Comparison of ENCODE assay signal across 12 cellular contexts in genomic region chr1:89603651-89604413, GRCh38. TPM values are rescaled to one million over a fixed set of nuclear protein-coding genes. Genes with fewer than 3 reads are reported as not detected.
A peak's percentile ranks its signal among the peaks of the same experiment; 100 is the strongest.
DNase-seq lines count a peak whose midpoint lies in the region; ATAC-seq and TF ChIP-seq lines count a peak whose summit lies in the region.
"Had no signal": no experiment of that assay in that cellular context is flagged by ENCODE, and none has a peak within 500 bp of the region (broad histone marks: within the 10 kb centered on the region; RNA-seq: fewer than 3 reads in every experiment).

No MANE protein-coding gene starts in this region.

- H3K9me3 ChIP-seq in neural progenitor cell (ENCODE audit: low read depth), result no peaks in the 10 kb centered on the region
- H3K9me3 ChIP-seq: adrenal gland, gastrocnemius medialis, SJCRH30 had no signal

- no peak overlapping the region for H3K27ac ChIP-seq in neural progenitor cell
- H3K27ac ChIP-seq: gastrocnemius medialis, SJCRH30 had no signal

- in situ Hi-C loops in GM13976 (cut with MboI; ENCODE audit: low sequenced_read_pairs, unreplicated experiment), result loop anchor here (10.0 kb wide), 1 partner anchor 129 kb away; no protein-coding TSS in a partner anchor

- H3K36me3 ChIP-seq in neural progenitor cell, result no peaks in the 10 kb centered on the region
- H3K36me3 ChIP-seq: adrenal gland, gastrocnemius medialis, SJCRH30 had no signal

- no peaks in the 10 kb centered on the region for H4K20me1 ChIP-seq in neural progenitor cell (ENCODE audit: low read depth)

- H3K27me3 ChIP-seq in neural progenitor cell, result no peaks in the 10 kb centered on the region
- H3K27me3 ChIP-seq: adrenal gland, gastrocnemius medialis, SJCRH30 had no signal

- no peaks in the 10 kb centered on the region for H3K27me3 Mint-ChIP-seq in activated T-cell treated with anti-CD3 and anti-CD28 coated beads, Interleukin-2, amount 50 U/mL, for 72 hours (ENCODE audit: low read depth)
- no peaks in the 10 kb centered on the region for H3K27me3 Mint-ChIP-seq in stimulated activated naive CD8-positive, alpha-beta T cell treated with anti-CD3 and anti-CD28 coated beads, Interleukin-15, amount 100 ng/mL, for 72 hours
- peaks cover 2% of the 10 kb centered on the region for H3K27me3 Mint-ChIP-seq in neural progenitor cell (ENCODE audit: insufficient read depth, low read depth)

- H3F3A ChIP-seq in neural progenitor cell (ENCODE audit: low read depth), result no peaks in the 10 kb centered on the region

- H3K79me2 ChIP-seq in neural progenitor cell (ENCODE audit: low read depth), result no peaks in the 10 kb centered on the region

- DNase-seq in activated naive CD4-positive, alpha-beta T cell treated with Interleukin-2 at 50 U/mL for 16 hours, result peak; percentile 63
- no peak for DNase-seq in activated naive CD4-positive, alpha-beta T cell (lab: John Stamatoyannopoulos, UW)
- DNase-seq in activated T-cell treated with anti-CD3 and anti-CD28 coated beads, Interleukin-2, amount 50 U/mL, for 72 hours, result peak; percentile 47 to 51
- peak; percentile 11 for DNase-seq in glomerular visceral epithelial cell (ENCODE audit: extremely low spot score)
- no peak for DNase-seq in stimulated activated naive CD8-positive, alpha-beta T cell treated with anti-CD3 and anti-CD28 coated beads, Interleukin-15, amount 100 ng/mL, for 72 hours
- no peak for DNase-seq in GM13976 (ENCODE audit: low spot score)
- DNase-seq in neural progenitor cell (ENCODE audit: low spot score), result no peak
- DNase-seq in NK-92 (lab: John Stamatoyannopoulos, UW; ENCODE audit: unreplicated experiment), result no peak
- DNase-seq: adrenal gland, gastrocnemius medialis, NCI-H1105 treated with DMSO at 0.1 percent for 48 hours, SJCRH30 had no signal

- no peak overlapping the region for H3K4me3 ChIP-seq in neural progenitor cell
- H3K4me3 ChIP-seq: adrenal gland, gastrocnemius medialis, SJCRH30 had no signal

- H3K27ac Mint-ChIP-seq in activated T-cell treated with anti-CD3 and anti-CD28 coated beads, Interleukin-2, amount 50 U/mL, for 72 hours, result peak overlapping the region; percentile 99
- H3K27ac Mint-ChIP-seq in stimulated activated naive CD8-positive, alpha-beta T cell treated with anti-CD3 and anti-CD28 coated beads, Interleukin-15, amount 100 ng/mL, for 72 hours, result peak overlapping the region; percentile 77 to 95
- H3K27ac Mint-ChIP-seq in neural progenitor cell, result no peak overlapping the region

- H3K4me1 Mint-ChIP-seq in activated T-cell treated with anti-CD3 and anti-CD28 coated beads, Interleukin-2, amount 50 U/mL, for 72 hours (ENCODE audit: low read depth), result peaks cover 100% of the 10 kb centered on the region
- peaks cover 98% of the 10 kb centered on the region for H3K4me1 Mint-ChIP-seq in stimulated activated naive CD8-positive, alpha-beta T cell treated with anti-CD3 and anti-CD28 coated beads, Interleukin-15, amount 100 ng/mL, for 72 hours
- peaks cover 13% of the 10 kb centered on the region for H3K4me1 Mint-ChIP-seq in neural progenitor cell

- no peaks in the 10 kb centered on the region for H3K36me3 Mint-ChIP-seq in activated T-cell treated with anti-CD3 and anti-CD28 coated beads, Interleukin-2, amount 50 U/mL, for 72 hours (ENCODE audit: insufficient read depth in 2 of 2)
- H3K36me3 Mint-ChIP-seq in neural progenitor cell, result no peaks in the 10 kb centered on the region

- H3K4me2 ChIP-seq in neural progenitor cell, result no peak overlapping the region

- no peak overlapping the region for H3K9ac ChIP-seq in neural progenitor cell

- ATAC-seq in activated T-cell treated with anti-CD3 and anti-CD28 coated beads, Interleukin-2, amount 50 U/mL, for 72 hours (replicated peaks in 1 of 2), result peak; percentile 59 to 62
- peak; percentile 31 for ATAC-seq in stimulated activated naive CD8-positive, alpha-beta T cell treated with anti-CD3 and anti-CD28 coated beads, Interleukin-15, amount 100 ng/mL, for 72 hours

- H2AFZ ChIP-seq in neural progenitor cell (replicated peaks), result no peak overlapping the region

- peaks cover 9% of the 10 kb centered on the region for H3K4me1 ChIP-seq in neural progenitor cell

- no peak for TF ChIP-seq CTCF in GM13976 (IDR thresholded peaks at IDR 0.05; ENCODE audit: borderline replicate concordance, control extremely low read depth, extremely low read depth, insufficient read depth, missing control alignments)
- TF ChIP-seq CTCF in neural progenitor cell (IDR thresholded peaks at IDR 0.05), result no peak

- peak overlapping the region; percentile 74 to 85 for H3K4me3 Mint-ChIP-seq in activated T-cell treated with anti-CD3 and anti-CD28 coated beads, Interleukin-2, amount 50 U/mL, for 72 hours
- H3K4me3 Mint-ChIP-seq in stimulated activated naive CD8-positive, alpha-beta T cell treated with anti-CD3 and anti-CD28 coated beads, Interleukin-15, amount 100 ng/mL, for 72 hours, result peak overlapping the region; percentile 65 to 67
- H3K4me3 Mint-ChIP-seq in neural progenitor cell, result no peak overlapping the region

- no peaks in the 10 kb centered on the region for H3K9me3 Mint-ChIP-seq in activated T-cell treated with anti-CD3 and anti-CD28 coated beads, Interleukin-2, amount 50 U/mL, for 72 hours
- no peaks in the 10 kb centered on the region for H3K9me3 Mint-ChIP-seq in stimulated activated naive CD8-positive, alpha-beta T cell treated with anti-CD3 and anti-CD28 coated beads, Interleukin-15, amount 100 ng/mL, for 72 hours
- H3K9me3 Mint-ChIP-seq in neural progenitor cell, result no peaks in the 10 kb centered on the region

RNA-seq across cellular contexts. Expression of gene LRRC8C, which starts 29.1 kb away (rescaled TPM):
- 10 to 100 TPM; 33.1 to 36.7 TPM for total RNA-seq in activated T-cell treated with anti-CD3 and anti-CD28 coated beads, Interleukin-2, amount 50 U/mL, for 72 hours
- 5.3 and 5.5 TPM in 2 replicates for total RNA-seq in neural progenitor cell (ENCODE audit: low replicate concordance)

Comparison
In these comparisons a context has a peak if more than half of its experiments do, and no peak if none do; other contexts are left out.
1. DNase-seq: peak in activated naive CD4-positive, alpha-beta T cell treated with Interleukin-2 at 50 U/mL for 16 hours (single experiment), activated T-cell treated with anti-CD3 and anti-CD28 coated beads, Interleukin-2, amount 50 U/mL, for 72 hours (2 of 2) and glomerular visceral epithelial cell (single experiment); none in activated naive CD4-positive, alpha-beta T cell (0 of 4), stimulated activated naive CD8-positive, alpha-beta T cell treated with anti-CD3 and anti-CD28 coated beads, Interleukin-15, amount 100 ng/mL, for 72 hours (0 of 2), GM13976 (single experiment), neural progenitor cell (single experiment) and NK-92 (single experiment).